In genomic region chr9:29691758-29692407, GRCh38 we compare ENCODE assay signal across 8 cellular contexts.
DNase-seq lines count a peak whose midpoint lies in the region; ATAC-seq, FAIRE-seq and TF ChIP-seq lines count a peak whose summit lies in the region.

No MANE protein-coding gene starts in this region.

- TF ChIP-seq CTCF in OCI-LY3 (IDR thresholded peaks at IDR 0.05; ENCODE audit: low read depth, low read length) (peak; percentile 58), foreskin keratinocyte (conservative IDR thresholded peaks at IDR 0.05) (peak; percentile 70)

- H3K4me3 Mint-ChIP-seq in effector memory CD8-positive, alpha-beta T cell, result no peak overlapping the region

- no peaks in the 10 kb centered on the region for H3K79me2 ChIP-seq in OCI-LY3 (ENCODE audit: low read length)

- ATAC-seq in foreskin keratinocyte (peak; percentile 75), HG03354 (IDR thresholded peaks at IDR 0.05; ENCODE audit: poor library complexity, severe bottlenecking, unreplicated experiment) (no peak), left ventricle myocardium superior (no peak)
- no peak for ATAC-seq in effector memory CD8-positive, alpha-beta T cell (replicated peaks)

- no peaks in the 10 kb centered on the region for H3K36me3 Mint-ChIP-seq in effector memory CD8-positive, alpha-beta T cell (ENCODE audit: insufficient read depth)

- DNase-seq in AML-193 (lab: John Stamatoyannopoulos, UW) (peak; percentile 13 to 37), H54 (ENCODE audit: insufficient read length, low spot score) (peak; percentile 2), foreskin keratinocyte (peak in 1 of 2 donors; percentile 46), HTR-8/SVneo (ENCODE audit: insufficient read length, low spot score) (no peak), left ventricle myocardium superior (no peak)
- no peak for DNase-seq in effector memory CD8-positive, alpha-beta T cell

- no peak overlapping the region for H3K9ac ChIP-seq in OCI-LY3 (ENCODE audit: low read length)

- 0 out of 2 replicates have a peak, but pooled peaks cover 3% of the 10 kb centered on the region for H3K4me1 ChIP-seq in OCI-LY3 (ENCODE audit: low read length)
- H3K4me1 ChIP-seq in foreskin keratinocyte, result peaks cover 7% of the 10 kb centered on the region

- intact Hi-C loops in left ventricle myocardium superior (cut with micrococcal nuclease), result no loop called here

- no peaks in the 10 kb centered on the region for H3K27me3 Mint-ChIP-seq in effector memory CD8-positive, alpha-beta T cell

- H3K36me3 ChIP-seq in OCI-LY3 (replicated peaks; ENCODE audit: low read depth, low read length), result no peaks in the 10 kb centered on the region

- H3K9me3 ChIP-seq in OCI-LY3 (ENCODE audit: insufficient read depth, low read length), result peaks cover 3% of the 10 kb centered on the region; the same call in 1 of the 2 replicates

- H2AFZ ChIP-seq in OCI-LY3 (ENCODE audit: low read depth, low read length), result peak overlapping the region; percentile 75

- H3K9me3 Mint-ChIP-seq in effector memory CD8-positive, alpha-beta T cell, result peaks cover 5 to 21% of the 10 kb centered on the region in 2 donors

- peak overlapping the region; percentile 36; the same call in 1 of the 2 replicates for H3K4me2 ChIP-seq in OCI-LY3 (ENCODE audit: low read length)

- no peak for TF ChIP-seq POLR2A in H54 (IDR thresholded peaks at IDR 0.05; ENCODE audit: low read depth, low read length)

- H3K4me3 ChIP-seq in OCI-LY3 (ENCODE audit: low read length), result no peak overlapping the region

- H3K4me1 Mint-ChIP-seq in effector memory CD8-positive, alpha-beta T cell (ENCODE audit: low read depth in 2 of 2), result no peaks in the 10 kb centered on the region

- no peaks in the 10 kb centered on the region for H4K20me1 ChIP-seq in OCI-LY3 (ENCODE audit: insufficient read depth, low read length)

- no peak overlapping the region for H3K27ac Mint-ChIP-seq in effector memory CD8-positive, alpha-beta T cell

- H3K27me3 ChIP-seq in OCI-LY3 (ENCODE audit: low read depth, low read length) (no peaks in the 10 kb centered on the region), foreskin keratinocyte (no peaks in the 10 kb centered on the region)

- FAIRE-seq in H54 (lab: Jason Lieb, UNC) (peak; percentile 75), HTR-8/SVneo (lab: Jason Lieb, UNC) (no peak)

- no peak overlapping the region for H3K27ac ChIP-seq in OCI-LY3 (ENCODE audit: low read length)
- no peak overlapping the region for H3K27ac ChIP-seq in foreskin keratinocyte

Comparison
In these comparisons a context has a peak if more than half of its experiments do, and no peak if none do; other contexts are left out.
1. DNase-seq: peak in AML-193 (2 of 2) and H54 (single experiment); none in HTR-8/SVneo (single experiment), effector memory CD8-positive, alpha-beta T cell (0 of 3) and left ventricle myocardium superior (single experiment).